8 cellular contexts compared by ENCODE assay signal in genomic region chr13:77898097-77898496, GRCh38. TPM values are rescaled to one million over a fixed set of nuclear protein-coding genes. Genes with fewer than 3 reads are reported as not detected.
DNase-seq lines count a peak whose midpoint lies in the region; ATAC-seq and TF ChIP-seq lines count a peak whose summit lies in the region.

No MANE protein-coding gene starts in this region.

- H3F3A ChIP-seq in smooth muscle cell (ENCODE audit: low read depth), result no peaks in the 10 kb centered on the region

- ATAC-seq in GM19372 (IDR thresholded peaks at IDR 0.05; ENCODE audit: low read depth, unreplicated experiment) (peak; percentile 84), HG02970 (IDR thresholded peaks at IDR 0.05; ENCODE audit: low FRiP score, unreplicated experiment) (peak; percentile 75)
- peak; percentile 24 for ATAC-seq in activated T-helper 17 cell treated with anti-CD3 and anti-CD28 coated beads, Interleukin-2, amount 50 U/mL, for 72 hours (replicated peaks)
- no peak for ATAC-seq in CD4-positive, alpha-beta T cell (ENCODE audit: poor library complexity)

- H3K9me3 Mint-ChIP-seq in activated T-helper 17 cell treated with anti-CD3 and anti-CD28 coated beads, Interleukin-2, amount 50 U/mL, for 72 hours, result peaks cover 11% of the 10 kb centered on the region
- no peaks in the 10 kb centered on the region for H3K9me3 Mint-ChIP-seq in CD4-positive, alpha-beta T cell

- H3K36me3 ChIP-seq in smooth muscle cell (ENCODE audit: low read depth), result no peaks in the 10 kb centered on the region

- no peak overlapping the region for H3K9ac ChIP-seq in smooth muscle cell (ENCODE audit: low read depth)

- no peak for TF ChIP-seq CTCF in smooth muscle cell (IDR thresholded peaks at IDR 0.05; ENCODE audit: borderline replicate concordance, insufficient read depth, poor library complexity, severe bottlenecking)
- TF ChIP-seq CTCF in CD4-positive, alpha-beta T cell (IDR thresholded peaks at IDR 0.05), result no peak

- DNase-seq in smooth muscle cell (lab: John Stamatoyannopoulos, UW; ENCODE audit: unreplicated experiment), result no peak
- no peak for DNase-seq in CD4-positive, alpha-beta T cell
- no peak for DNase-seq in NCI-H1417 treated with DMSO at 0.1 percent for 48 hours (lab: John Stamatoyannopoulos, UW)
- no peak for DNase-seq in NCI-H2227 (lab: John Stamatoyannopoulos, UW; ENCODE audit: unreplicated experiment)
- no peak for DNase-seq in NCI-H2196 (lab: John Stamatoyannopoulos, UW; ENCODE audit: unreplicated experiment)

- H4K20me1 ChIP-seq in smooth muscle cell (ENCODE audit: low read depth), result no peaks in the 10 kb centered on the region

- peak overlapping the region; percentile 71 for H3K4me2 ChIP-seq in smooth muscle cell

- no peaks in the 10 kb centered on the region for H3K36me3 Mint-ChIP-seq in activated T-helper 17 cell treated with anti-CD3 and anti-CD28 coated beads, Interleukin-2, amount 50 U/mL, for 72 hours (ENCODE audit: low read depth)
- H3K36me3 Mint-ChIP-seq in CD4-positive, alpha-beta T cell (ENCODE audit: low read depth), result no peaks in the 10 kb centered on the region

- WGBS in smooth muscle cell (ENCODE audit: low lambda C conversion rate), result 31% methylated on average over 4 of the region's 4 CpGs

- H2AFZ ChIP-seq in smooth muscle cell (ENCODE audit: low read depth), result peak overlapping the region; percentile 53

- H3K4me1 Mint-ChIP-seq in activated T-helper 17 cell treated with anti-CD3 and anti-CD28 coated beads, Interleukin-2, amount 50 U/mL, for 72 hours, result no peaks in the 10 kb centered on the region
- no peaks in the 10 kb centered on the region for H3K4me1 Mint-ChIP-seq in CD4-positive, alpha-beta T cell (ENCODE audit: low read depth)

- no peak overlapping the region for H3K4me3 Mint-ChIP-seq in activated T-helper 17 cell treated with anti-CD3 and anti-CD28 coated beads, Interleukin-2, amount 50 U/mL, for 72 hours
- H3K4me3 Mint-ChIP-seq in CD4-positive, alpha-beta T cell, result no peak overlapping the region

- no peaks in the 10 kb centered on the region for H3K27me3 ChIP-seq in smooth muscle cell (ENCODE audit: low read depth)
- H3K27me3 ChIP-seq in CD4-positive, alpha-beta T cell (ENCODE audit: control insufficient read depth, insufficient read depth, low read length), result no peaks in the 10 kb centered on the region

- intact Hi-C loops in CD4-positive, alpha-beta T cell (cut with DNase I, micrococcal nuclease), result no loop called here

- H3K9me3 ChIP-seq in smooth muscle cell (replicated peaks; ENCODE audit: low read depth), result no peaks in the 10 kb centered on the region
- H3K9me3 ChIP-seq in CD4-positive, alpha-beta T cell (ENCODE audit: control insufficient read depth, low read length), result no peaks in the 10 kb centered on the region

- peaks cover 6% of the 10 kb centered on the region for H3K27me3 Mint-ChIP-seq in activated T-helper 17 cell treated with anti-CD3 and anti-CD28 coated beads, Interleukin-2, amount 50 U/mL, for 72 hours
- H3K27me3 Mint-ChIP-seq in CD4-positive, alpha-beta T cell, result no peaks in the 10 kb centered on the region

- H3K4me1 ChIP-seq in smooth muscle cell (ENCODE audit: low read depth), result no peaks in the 10 kb centered on the region

- CTCF ChIA-PET in CD4-positive, alpha-beta T cell (lab: Charles Lee), result no interaction called here

- H3K27ac ChIP-seq in smooth muscle cell (ENCODE audit: low read depth), result no peak overlapping the region
- no peak overlapping the region for H3K27ac ChIP-seq in CD4-positive, alpha-beta T cell (ENCODE audit: low read depth, low read length)

- no peak overlapping the region for H3K4me3 ChIP-seq in smooth muscle cell

- no peak overlapping the region for H3K27ac Mint-ChIP-seq in activated T-helper 17 cell treated with anti-CD3 and anti-CD28 coated beads, Interleukin-2, amount 50 U/mL, for 72 hours
- no peak overlapping the region for H3K27ac Mint-ChIP-seq in CD4-positive, alpha-beta T cell

- H3K79me2 ChIP-seq in smooth muscle cell (ENCODE audit: low read depth), result no peaks in the 10 kb centered on the region

- POLR2A ChIA-PET in CD4-positive, alpha-beta T cell (lab: Charles Lee), result interaction anchor here (0.7 kb wide), 1 partner anchor 81 kb away, joined by 3 read pairs; no protein-coding TSS in a partner anchor

RNA-seq across cellular contexts. Expression of gene EDNRB, which starts 20.5 kb away (rescaled TPM):
- not detected for total RNA-seq in activated T-helper 17 cell treated with anti-CD3 and anti-CD28 coated beads, Interleukin-2, amount 50 U/mL, for 72 hours
- 2.9 and 4.3 TPM in 2 replicates for total RNA-seq in smooth muscle cell
- 1.1 and 4.5 TPM in 2 replicates for polyA plus RNA-seq in smooth muscle cell
- total RNA-seq in CD4-positive, alpha-beta T cell, result not detected
